1 cellular context compared by ENCODE assay signal in genomic region chr2:73588177-73588576, GRCh38.
TF ChIP-seq lines count a peak whose summit lies in the region.

No MANE protein-coding gene starts in this region.

TF ChIP-seq in IMR-90, 13 proteins besides CTCF, POLR2A, EP300 and RAD21:
- TF ChIP-seq RFX5 (IDR thresholded peaks at IDR 0.05; ENCODE audit: low read depth, low read length) (no peak), BHLHE40 (IDR thresholded peaks at IDR 0.05; ENCODE audit: low read depth, low read length) (no peak), MXI1 (IDR thresholded peaks at IDR 0.05; ENCODE audit: borderline replicate concordance, low read depth, low read length) (no peak), NFE2L2 (IDR thresholded peaks at IDR 0.05; ENCODE audit: low read depth, low read length) (no peak), CHD1 (IDR thresholded peaks at IDR 0.05; ENCODE audit: low read depth, low read length) (no peak), ELK1 (IDR thresholded peaks at IDR 0.05; ENCODE audit: borderline replicate concordance, low read depth, low read length) (no peak), MAZ (IDR thresholded peaks at IDR 0.05; ENCODE audit: borderline replicate concordance, low read depth, low read length) (no peak), MAFK (IDR thresholded peaks at IDR 0.05; ENCODE audit: low read depth, low read length) (no peak), CEBPB (IDR thresholded peaks at IDR 0.05; ENCODE audit: low read depth, low read length) (no peak)
TF ChIP-seq in IMR-90: peak in this region for 0.
